ENCODE assay signal across 3 cellular contexts in the genomic region with DNA sequence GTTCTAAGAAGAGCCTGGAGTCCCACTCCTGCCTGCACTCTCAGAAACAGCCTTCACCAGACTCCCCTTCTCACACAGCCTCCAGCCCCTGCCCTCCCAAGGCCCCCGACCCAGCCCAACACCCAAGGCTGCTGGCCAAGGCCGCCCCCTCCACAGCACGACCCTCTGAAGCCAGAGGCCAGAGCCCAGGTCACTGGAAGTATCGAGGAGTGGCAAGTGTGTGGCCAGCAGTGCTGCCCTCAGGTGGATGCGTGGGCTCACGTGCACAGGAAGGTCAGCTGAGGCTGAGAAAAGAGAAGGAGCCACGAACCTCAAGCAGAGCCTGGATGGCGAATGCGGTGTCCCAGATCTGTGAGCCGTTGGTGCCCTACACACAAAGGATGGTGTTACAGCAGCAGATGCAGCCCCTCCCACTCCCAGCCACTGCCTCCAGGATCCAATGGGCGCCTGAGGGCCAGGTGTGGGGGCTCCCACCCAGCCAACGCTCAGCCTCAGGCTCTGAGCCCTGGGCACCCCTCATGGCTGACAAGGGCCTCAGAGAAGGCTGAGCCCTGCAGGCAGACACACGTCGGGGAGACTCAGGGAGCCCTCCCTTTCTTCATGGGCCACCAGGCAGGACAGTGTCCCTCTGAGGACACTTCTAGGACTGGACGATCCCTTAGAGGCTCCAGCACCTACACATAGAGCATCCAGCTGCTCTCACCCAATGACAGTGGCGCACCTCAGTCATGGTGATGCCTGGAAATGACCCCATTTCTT.
A peak's percentile ranks its signal among the peaks of the same experiment; 100 is the strongest.
TF ChIP-seq lines count a peak whose summit lies in the region.

No MANE protein-coding gene starts in this region.

TF ChIP-seq in A549, 52 proteins besides CTCF, POLR2A, EP300 and RAD21:
- TF ChIP-seq SMC3 (IDR thresholded peaks at IDR 0.05) = 0 out of 3 replicates have a peak, but pooled peaks have one; percentile 13
- TF ChIP-seq CHD2 (IDR thresholded peaks at IDR 0.05; ENCODE audit: low read length, partially characterized antibody) = no peak

TF ChIP-seq in HEK293, 187 proteins besides CTCF, POLR2A, EP300 and RAD21:
- no peak for TF ChIP-seq ZNF510 (tag by site-specific recombination; IDR thresholded peaks at IDR 0.05; ENCODE audit: insufficient replicate concordance)
- no peak for TF ChIP-seq ZBTB7A (tag by site-specific recombination; IDR thresholded peaks at IDR 0.05; ENCODE audit: low read depth)
- TF ChIP-seq GLI4 (tag by site-specific recombination; IDR thresholded peaks at IDR 0.05) = no peak

TF ChIP-seq in K562, 482 proteins besides CTCF, POLR2A, EP300 and RAD21:
- TF ChIP-seq IRF2 (CRISPR knock-in tag; IDR thresholded peaks at IDR 0.05) (no peak), FUS (optimal IDR thresholded peaks at IDR 0.05; ENCODE audit: low read depth, low read length) (no peak), ZNF282 (CRISPR knock-in tag; IDR thresholded peaks at IDR 0.05) (no peak), CSDE1 (IDR thresholded peaks at IDR 0.05) (no peak), CCNT2 (IDR thresholded peaks at IDR 0.05; ENCODE audit: borderline replicate concordance, extremely low read depth, insufficient read length, low read depth, low read length) (no peak), PRMT5 (CRISPR knock-in tag; IDR thresholded peaks at IDR 0.05) (no peak), RBFOX2 (IDR thresholded peaks at IDR 0.05; ENCODE audit: low read depth, low read length) (0 out of 2 replicates have a peak, but pooled peaks have one; percentile 34), CREB1 (IDR thresholded peaks at IDR 0.05) (no peak), CREB1 (CRISPR knock-in tag; IDR thresholded peaks at IDR 0.05) (no peak), ZBED1 (IDR thresholded peaks at IDR 0.05) (no peak), ZNF175 (CRISPR knock-in tag; IDR thresholded peaks at IDR 0.05; ENCODE audit: low read depth) (no peak), PML (IDR thresholded peaks at IDR 0.05; ENCODE audit: low read length) (no peak), ILK (tag; IDR thresholded peaks at IDR 0.05; ENCODE audit: borderline replicate concordance, low read depth) (no peak), SMAD3 (CRISPR knock-in tag; conservative IDR thresholded peaks at IDR 0.05) (no peak), POLR2G (IDR thresholded peaks at IDR 0.05; ENCODE audit: low read depth, low read length) (peak; percentile 22; the same call in 1 of the 2 replicates), HOXB6 (CRISPR knock-in tag; IDR thresholded peaks at IDR 0.05; ENCODE audit: borderline replicate concordance) (no peak)
TF ChIP-seq in K562: peak in this region for 2.
